ENCODE assay signal across 9 cellular contexts in the genomic region with DNA sequence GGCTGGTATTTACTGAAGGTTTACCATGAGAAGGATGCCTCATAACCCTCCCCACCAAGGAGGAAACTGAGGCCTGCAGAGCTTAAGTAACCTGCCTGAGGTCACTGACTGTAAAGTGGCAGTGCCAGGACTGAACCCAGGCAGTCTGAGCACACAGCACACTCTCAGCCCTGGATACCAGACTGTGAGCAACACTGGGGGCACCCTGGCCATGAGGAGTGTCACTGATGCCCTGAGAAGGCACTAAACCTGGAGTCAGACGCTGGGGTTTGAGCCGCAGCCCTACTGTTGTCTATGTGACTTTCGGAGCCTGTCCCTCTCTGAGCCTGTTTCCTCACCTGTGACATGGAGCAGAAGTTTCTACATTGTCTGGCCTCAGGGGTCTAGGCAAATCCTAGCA. TPM values are rescaled to one million over a fixed set of nuclear protein-coding genes. Genes with fewer than 3 reads are reported as not detected.
DNase-seq lines count a peak whose midpoint lies in the region; ATAC-seq and TF ChIP-seq lines count a peak whose summit lies in the region.
"Had no signal": no experiment of that assay in that cellular context is flagged by ENCODE, and none has a peak within 500 bp of the region (broad histone marks: within the 10 kb centered on the region; RNA-seq: fewer than 3 reads in every experiment).

No MANE protein-coding gene starts in this region.

- H3K4me3 Mint-ChIP-seq in activated CD4-positive, alpha-beta T cell treated with anti-CD3 and anti-CD28 coated beads, Interleukin-2, amount 10 ng/mL, durations not matched to agents 24 days and 14 days = no peak overlapping the region
- H3K4me3 Mint-ChIP-seq in stimulated activated naive B cell treated with anti-CD40 and anti-IgM and Interleukin-4, amounts not matched to agents 10 μg/mL and 1 μg/mL and 100 μg/mL, for 72 hours = no peak overlapping the region

- no peak for DNase-seq in activated CD4-positive, alpha-beta T cell treated with anti-CD3 and anti-CD28 coated beads, Interleukin-2, amount 10 ng/mL, durations not matched to agents 24 days and 14 days
- DNase-seq in activated CD4-positive, alpha-beta T cell treated with anti-CD3 and anti-CD28 coated beads for 1 hour = no peak
- no peak for DNase-seq in Peyer's patch
- peak; percentile 33 for DNase-seq in islet precursor cell
- DNase-seq in stimulated activated naive B cell treated with anti-CD40 and anti-IgM and Interleukin-4, amounts not matched to agents 10 μg/mL and 1 μg/mL and 100 μg/mL, for 72 hours = no peak
- no peak for DNase-seq in ecto neural progenitor cell (ENCODE audit: low spot score)
- DNase-seq in stimulated activated CD4-positive, alpha-beta T cell treated with anti-CD3 and anti-CD28 coated beads, Interleukin-2, amount 100 ng/mL, for 24 hours = no peak
- DNase-seq in occipital lobe (lab: John Stamatoyannopoulos, UW) = no peak
- DNase-seq: NCI-H2171 had no signal

- no peaks in the 10 kb centered on the region for H3K27me3 Mint-ChIP-seq in activated CD4-positive, alpha-beta T cell treated with anti-CD3 and anti-CD28 coated beads, Interleukin-2, amount 10 ng/mL, durations not matched to agents 24 days and 14 days
- H3K27me3 Mint-ChIP-seq in stimulated activated naive B cell treated with anti-CD40 and anti-IgM and Interleukin-4, amounts not matched to agents 10 μg/mL and 1 μg/mL and 100 μg/mL, for 72 hours = no peaks in the 10 kb centered on the region

- H3K27ac Mint-ChIP-seq in activated CD4-positive, alpha-beta T cell treated with anti-CD3 and anti-CD28 coated beads, Interleukin-2, amount 10 ng/mL, durations not matched to agents 24 days and 14 days = peak overlapping the region; percentile 92
- peak overlapping the region; percentile 98 for H3K27ac Mint-ChIP-seq in stimulated activated naive B cell treated with anti-CD40 and anti-IgM and Interleukin-4, amounts not matched to agents 10 μg/mL and 1 μg/mL and 100 μg/mL, for 72 hours

- no peaks in the 10 kb centered on the region for H3K9me3 ChIP-seq in Peyer's patch

- ATAC-seq in stimulated activated naive B cell treated with anti-CD40 and anti-IgM and Interleukin-4, amounts not matched to agents 10 μg/mL and 1 μg/mL and 100 μg/mL, for 72 hours (replicated peaks) = no peak

- no peaks in the 10 kb centered on the region for H3K27me3 ChIP-seq in Peyer's patch

- no peak overlapping the region for H3K4me3 ChIP-seq in Peyer's patch

- peaks cover 0 to 45% (median 0%) of the 10 kb centered on the region in 3 donors for H3K36me3 ChIP-seq in Peyer's patch

- intact Hi-C loops in activated CD4-positive, alpha-beta T cell treated with anti-CD3 and anti-CD28 coated beads, Interleukin-2, amount 10 ng/mL, durations not matched to agents 24 days and 14 days (cut with micrococcal nuclease) = loop anchor here (2.0 kb wide), 1 partner anchor 28 kb away; no protein-coding TSS in a partner anchor

- peaks cover 0 to 62% (median 15%) of the 10 kb centered on the region in 4 donors for H3K4me1 ChIP-seq in Peyer's patch

- peaks cover 35% of the 10 kb centered on the region for H3K4me1 Mint-ChIP-seq in activated CD4-positive, alpha-beta T cell treated with anti-CD3 and anti-CD28 coated beads, Interleukin-2, amount 10 ng/mL, durations not matched to agents 24 days and 14 days
- peaks cover 67 to 86% of the 10 kb centered on the region in 2 donors for H3K4me1 Mint-ChIP-seq in stimulated activated naive B cell treated with anti-CD40 and anti-IgM and Interleukin-4, amounts not matched to agents 10 μg/mL and 1 μg/mL and 100 μg/mL, for 72 hours

- H3K9me3 Mint-ChIP-seq in activated CD4-positive, alpha-beta T cell treated with anti-CD3 and anti-CD28 coated beads, Interleukin-2, amount 10 ng/mL, durations not matched to agents 24 days and 14 days = no peaks in the 10 kb centered on the region
- H3K9me3 Mint-ChIP-seq in stimulated activated naive B cell treated with anti-CD40 and anti-IgM and Interleukin-4, amounts not matched to agents 10 μg/mL and 1 μg/mL and 100 μg/mL, for 72 hours = no peaks in the 10 kb centered on the region

- H3K36me3 Mint-ChIP-seq in activated CD4-positive, alpha-beta T cell treated with anti-CD3 and anti-CD28 coated beads, Interleukin-2, amount 10 ng/mL, durations not matched to agents 24 days and 14 days (ENCODE audit: low read depth) = peaks cover 63% of the 10 kb centered on the region
- H3K36me3 Mint-ChIP-seq in stimulated activated naive B cell treated with anti-CD40 and anti-IgM and Interleukin-4, amounts not matched to agents 10 μg/mL and 1 μg/mL and 100 μg/mL, for 72 hours = peaks cover 47 to 78% of the 10 kb centered on the region in 2 donors

- no peak for TF ChIP-seq POLR2A in Peyer's patch (IDR thresholded peaks at IDR 0.05)

- H3K27ac ChIP-seq in Peyer's patch = peak overlapping the region; percentile 34 to 79 (median 70)

- no peak for TF ChIP-seq CTCF in Peyer's patch (IDR thresholded peaks at IDR 0.05)

RNA-seq across cellular contexts. Expression of a gene that starts 36.2 kb away (rescaled TPM):
- total RNA-seq in activated CD4-positive, alpha-beta T cell treated with anti-CD3 and anti-CD28 coated beads, Interleukin-2, amount 10 ng/mL, durations not matched to agents 24 days and 14 days = 53.8 and 55.7 TPM in 2 replicates
- total RNA-seq in Peyer's patch (10 to 100 TPM; 26.4 to 65.3 (median 44.1) TPM), occipital lobe (1.2 TPM)

RNA-seq across cellular contexts. Expression of a gene that starts 54.5 kb away (rescaled TPM):
- 28.6 and 30.2 TPM in 2 replicates for total RNA-seq in activated CD4-positive, alpha-beta T cell treated with anti-CD3 and anti-CD28 coated beads, Interleukin-2, amount 10 ng/mL, durations not matched to agents 24 days and 14 days
- total RNA-seq in Peyer's patch (10 to 100 TPM in 3 of 4 donors, 1 to 10 TPM in 1; 9.3 to 17.3 (median 10.9) TPM), occipital lobe (46.5 TPM)

Comparison
In these comparisons a context has a peak if more than half of its experiments do, and no peak if none do; other contexts are left out.
1. RNA of a gene that starts 36.2 kb away (total RNA-seq): 26.4 to 65.3 TPM in Peyer's patch and 53.8 to 55.7 TPM in activated CD4-positive, alpha-beta T cell treated with anti-CD3 and anti-CD28 coated beads, Interleukin-2, amount 10 ng/mL, durations not matched to agents 24 days and 14 days; 1.2 TPM in occipital lobe (single experiment); every median in the first group is over 10 times any median in the second.